In genomic region chr19:58475714-58476497, GRCh38 we compare ENCODE assay signal across 1 cellular context.
TF ChIP-seq lines count a peak whose summit lies in the region.

TSS of gene ZNF446 (plus strand) at chr19:58476352. CDS start at chr19:58477219, 867 bp downstream.

TF ChIP-seq in K562, 482 proteins besides CTCF, POLR2A, EP300 and RAD21 (continued from another document and continues in another):
- TF ChIP-seq ZNF830 (CRISPR knock-in tag; IDR thresholded peaks at IDR 0.05) (peak; percentile 74; the same call in 1 of the 2 replicates), RUNX1 (IDR thresholded peaks at IDR 0.05; ENCODE audit: low read depth) (0 out of 2 replicates have a peak, but pooled peaks have one; percentile 17), ZNF239 (CRISPR knock-in tag; IDR thresholded peaks at IDR 0.05) (no peak), ESRRA (IDR thresholded peaks at IDR 0.05; ENCODE audit: borderline replicate concordance, low read depth) (peak; percentile 80), PYGO2 (tag; IDR thresholded peaks at IDR 0.05) (no peak), SOX6 (IDR thresholded peaks at IDR 0.05) (peak; percentile 19; the same call in 1 of the 2 replicates), SMARCB1 (IDR thresholded peaks at IDR 0.05; ENCODE audit: insufficient read length, low read depth) (no peak), FOXP1 (CRISPR knock-in tag; IDR thresholded peaks at IDR 0.05) (peak; percentile 10), ZHX1 (conservative IDR thresholded peaks at IDR 0.05; ENCODE audit: low read length) (0 out of 2 replicates have a peak, but pooled peaks have one; percentile 30), ZFP36 (IDR thresholded peaks at IDR 0.05; ENCODE audit: low read depth, low read length, partially characterized antibody) (peak; percentile 88), CUX1 (CRISPR knock-in tag; IDR thresholded peaks at IDR 0.05) (no peak), KDM5B (IDR thresholded peaks at IDR 0.05; ENCODE audit: insufficient replicate concordance, low read depth, low read length) (peak; percentile 73), ZNF253 (CRISPR knock-in tag; conservative IDR thresholded peaks at IDR 0.05) (no peak), MTA2 (IDR thresholded peaks at IDR 0.05; ENCODE audit: low read depth) (no peak; the same call in 1 of the 2 replicates), ZNF133 (CRISPR knock-in tag; IDR thresholded peaks at IDR 0.05) (no peak), ZBTB17 (CRISPR knock-in tag; IDR thresholded peaks at IDR 0.05) (0 out of 2 replicates have a peak, but pooled peaks have one; percentile 17), USF1 (CRISPR knock-in tag; IDR thresholded peaks at IDR 0.05) (peak; percentile 65; the same call in 1 of the 2 replicates), CSDE1 (IDR thresholded peaks at IDR 0.05) (peak in 1 of 2 experiments; percentile 72; a peak in 1 of 4 replicates), NELFE (IDR thresholded peaks at IDR 0.05; ENCODE audit: insufficient read depth, insufficient read length) (no peak), ZNF12 (CRISPR knock-in tag; IDR thresholded peaks at IDR 0.05) (peak; percentile 50; the same call in 1 of the 2 replicates), ZC3H11A (IDR thresholded peaks at IDR 0.05; ENCODE audit: low read depth, low read length) (no peak)
- TF ChIP-seq, protein P1, sequence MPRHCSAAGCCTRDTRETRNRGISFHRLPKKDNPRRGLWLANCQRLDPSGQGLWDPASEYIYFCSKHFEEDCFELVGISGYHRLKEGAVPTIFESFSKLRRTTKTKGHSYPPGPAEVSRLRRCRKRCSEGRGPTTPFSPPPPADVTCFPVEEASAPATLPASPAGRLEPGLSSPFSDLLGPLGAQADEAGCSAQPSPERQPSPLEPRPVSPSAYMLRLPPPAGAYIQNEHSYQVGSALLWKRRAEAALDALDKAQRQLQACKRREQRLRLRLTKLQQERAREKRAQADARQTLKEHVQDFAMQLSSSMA (CRISPR knock-in tag; IDR thresholded peaks at IDR 0.05), result no peak
- TF ChIP-seq, protein P2, sequence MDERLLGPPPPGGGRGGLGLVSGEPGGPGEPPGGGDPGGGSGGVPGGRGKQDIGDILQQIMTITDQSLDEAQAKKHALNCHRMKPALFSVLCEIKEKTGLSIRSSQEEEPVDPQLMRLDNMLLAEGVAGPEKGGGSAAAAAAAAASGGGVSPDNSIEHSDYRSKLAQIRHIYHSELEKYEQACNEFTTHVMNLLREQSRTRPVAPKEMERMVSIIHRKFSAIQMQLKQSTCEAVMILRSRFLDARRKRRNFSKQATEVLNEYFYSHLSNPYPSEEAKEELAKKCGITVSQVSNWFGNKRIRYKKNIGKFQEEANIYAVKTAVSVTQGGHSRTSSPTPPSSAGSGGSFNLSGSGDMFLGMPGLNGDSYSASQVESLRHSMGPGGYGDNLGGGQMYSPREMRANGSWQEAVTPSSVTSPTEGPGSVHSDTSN (CRISPR knock-in tag; IDR thresholded peaks at IDR 0.05; ENCODE audit: low read depth), result no peak
- TF ChIP-seq, protein P2 (tag; conservative IDR thresholded peaks at IDR 0.05; ENCODE audit: low read depth), result 0 out of 2 replicates have a peak, but pooled peaks have one; percentile 40
- TF ChIP-seq, protein P3, sequence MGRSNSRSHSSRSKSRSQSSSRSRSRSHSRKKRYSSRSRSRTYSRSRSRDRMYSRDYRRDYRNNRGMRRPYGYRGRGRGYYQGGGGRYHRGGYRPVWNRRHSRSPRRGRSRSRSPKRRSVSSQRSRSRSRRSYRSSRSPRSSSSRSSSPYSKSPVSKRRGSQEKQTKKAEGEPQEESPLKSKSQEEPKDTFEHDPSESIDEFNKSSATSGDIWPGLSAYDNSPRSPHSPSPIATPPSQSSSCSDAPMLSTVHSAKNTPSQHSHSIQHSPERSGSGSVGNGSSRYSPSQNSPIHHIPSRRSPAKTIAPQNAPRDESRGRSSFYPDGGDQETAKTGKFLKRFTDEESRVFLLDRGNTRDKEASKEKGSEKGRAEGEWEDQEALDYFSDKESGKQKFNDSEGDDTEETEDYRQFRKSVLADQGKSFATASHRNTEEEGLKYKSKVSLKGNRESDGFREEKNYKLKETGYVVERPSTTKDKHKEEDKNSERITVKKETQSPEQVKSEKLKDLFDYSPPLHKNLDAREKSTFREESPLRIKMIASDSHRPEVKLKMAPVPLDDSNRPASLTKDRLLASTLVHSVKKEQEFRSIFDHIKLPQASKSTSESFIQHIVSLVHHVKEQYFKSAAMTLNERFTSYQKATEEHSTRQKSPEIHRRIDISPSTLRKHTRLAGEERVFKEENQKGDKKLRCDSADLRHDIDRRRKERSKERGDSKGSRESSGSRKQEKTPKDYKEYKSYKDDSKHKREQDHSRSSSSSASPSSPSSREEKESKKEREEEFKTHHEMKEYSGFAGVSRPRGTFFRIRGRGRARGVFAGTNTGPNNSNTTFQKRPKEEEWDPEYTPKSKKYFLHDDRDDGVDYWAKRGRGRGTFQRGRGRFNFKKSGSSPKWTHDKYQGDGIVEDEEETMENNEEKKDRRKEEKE (IDR thresholded peaks at IDR 0.05; ENCODE audit: borderline replicate concordance in 1 of 2, control insufficient read depth in 1 of 2, low read depth in 2 of 2, low read length in 1 of 2), result no peak
- TF ChIP-seq, protein P4, sequence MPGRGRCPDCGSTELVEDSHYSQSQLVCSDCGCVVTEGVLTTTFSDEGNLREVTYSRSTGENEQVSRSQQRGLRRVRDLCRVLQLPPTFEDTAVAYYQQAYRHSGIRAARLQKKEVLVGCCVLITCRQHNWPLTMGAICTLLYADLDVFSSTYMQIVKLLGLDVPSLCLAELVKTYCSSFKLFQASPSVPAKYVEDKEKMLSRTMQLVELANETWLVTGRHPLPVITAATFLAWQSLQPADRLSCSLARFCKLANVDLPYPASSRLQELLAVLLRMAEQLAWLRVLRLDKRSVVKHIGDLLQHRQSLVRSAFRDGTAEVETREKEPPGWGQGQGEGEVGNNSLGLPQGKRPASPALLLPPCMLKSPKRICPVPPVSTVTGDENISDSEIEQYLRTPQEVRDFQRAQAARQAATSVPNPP (IDR thresholded peaks at IDR 0.05; ENCODE audit: borderline replicate concordance, insufficient read depth, insufficient read length), result no peak
- TF ChIP-seq, protein P5, sequence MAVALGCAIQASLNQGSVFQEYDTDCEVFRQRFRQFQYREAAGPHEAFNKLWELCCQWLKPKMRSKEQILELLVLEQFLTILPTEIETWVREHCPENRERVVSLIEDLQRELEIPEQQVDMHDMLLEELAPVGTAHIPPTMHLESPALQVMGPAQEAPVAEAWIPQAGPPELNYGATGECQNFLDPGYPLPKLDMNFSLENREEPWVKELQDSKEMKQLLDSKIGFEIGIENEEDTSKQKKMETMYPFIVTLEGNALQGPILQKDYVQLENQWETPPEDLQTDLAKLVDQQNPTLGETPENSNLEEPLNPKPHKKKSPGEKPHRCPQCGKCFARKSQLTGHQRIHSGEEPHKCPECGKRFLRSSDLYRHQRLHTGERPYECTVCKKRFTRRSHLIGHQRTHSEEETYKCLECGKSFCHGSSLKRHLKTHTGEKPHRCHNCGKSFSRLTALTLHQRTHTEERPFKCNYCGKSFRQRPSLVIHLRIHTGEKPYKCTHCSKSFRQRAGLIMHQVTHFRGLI (CRISPR knock-in tag; IDR thresholded peaks at IDR 0.05), result no peak
